In the genomic region with DNA sequence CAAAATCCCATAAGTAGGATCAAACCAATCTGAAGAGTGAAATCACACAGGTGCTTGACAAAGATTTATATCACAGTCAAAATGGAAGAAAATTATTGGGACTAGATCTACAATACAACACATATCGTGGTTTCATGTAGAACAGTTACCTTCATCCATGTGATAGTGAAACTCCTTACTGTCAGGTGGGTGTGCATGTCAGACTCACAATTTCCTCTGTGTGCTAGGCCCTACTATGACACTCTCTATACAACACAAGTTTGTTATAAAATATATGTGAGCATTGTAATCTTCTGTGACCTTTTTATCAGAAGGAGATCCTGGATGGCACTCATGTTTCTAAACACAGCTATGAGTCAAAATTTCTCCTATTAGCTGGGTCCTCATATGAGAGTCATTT, we compare ENCODE assay signal across 33 cellular contexts.
"Had no signal": no experiment of that assay in that cellular context is flagged by ENCODE, and none has a peak within 500 bp of the region (broad histone marks: within the 10 kb centered on the region; RNA-seq: fewer than 3 reads in every experiment).

No MANE protein-coding gene starts in this region.

- DNase-seq: Karpas-422, Kasumi-1, KG1, MG63, MM.1S, MV-4-11, NCI-H1048, NCI-H1092, NCI-H1092 treated with DMSO at 0.1 percent for 48 hours, NCI-H1105, NCI-H1105 treated with DMSO at 0.1 percent for 48 hours, NCI-H1417, NCI-H1417 treated with DMSO at 0.1 percent for 48 hours, NCI-H1436, NCI-H1436 treated with DMSO at 0.1 percent for 48 hours, NCI-H146, NCI-H1694, NCI-H1694 treated with DMSO at 0.1 percent for 48 hours, NCI-H187, NCI-H187 treated with DMSO at 0.1 percent for 48 hours, NCI-H1930, NCI-H2029, NCI-H2029 treated with DMSO at 0.1 percent for 48 hours, NCI-H2081, NCI-H2081 treated with DMSO at 0.1 percent for 48 hours, NCI-H2107, NCI-H2171, NCI-H2171 treated with DMSO at 0.1 percent for 48 hours, NCI-H2227 treated with DMSO at 0.1 percent for 48 hours, NCI-H226, NCI-H345, NCI-H446, NCI-H446 treated with DMSO at 0.1 percent for 48 hours had no signal
